In the genomic region with DNA sequence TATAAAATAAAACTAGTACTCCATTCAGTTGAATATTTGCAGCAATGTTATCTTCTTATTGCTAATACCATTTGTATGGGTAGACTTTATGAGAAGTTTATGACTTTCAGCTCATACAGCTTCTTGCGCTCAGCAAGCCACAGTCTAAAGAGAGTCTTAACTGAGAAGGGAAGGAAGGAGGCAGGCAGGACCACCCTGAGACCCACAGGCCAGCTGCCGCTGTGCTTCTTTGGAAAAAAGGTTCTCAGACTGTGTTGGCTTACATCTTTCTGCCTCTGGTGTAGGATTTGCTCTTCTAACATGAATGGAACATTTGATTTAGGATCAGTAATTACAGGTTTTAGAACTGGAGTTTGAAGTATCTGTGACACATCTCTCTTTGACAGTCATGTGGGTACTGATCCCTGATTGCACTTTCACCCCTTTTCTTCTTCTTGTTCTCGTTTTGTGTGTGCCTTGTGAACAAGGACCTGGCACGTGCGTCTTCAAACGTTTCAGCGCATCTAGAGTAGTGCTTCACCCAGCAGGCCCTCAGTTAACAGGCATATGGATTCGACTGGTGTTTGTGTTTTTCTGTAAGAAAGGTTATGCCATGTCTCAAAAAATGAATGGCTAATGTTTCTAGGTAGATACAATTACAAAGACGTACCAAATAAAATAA, we compare ENCODE assay signal across 1 cellular context.
TF ChIP-seq lines count a peak whose summit lies in the region.

No MANE protein-coding gene starts in this region.

TF ChIP-seq in WTC11, 78 proteins besides CTCF, POLR2A, EP300 and RAD21 (continued from another document):
- TF ChIP-seq, protein P1, sequence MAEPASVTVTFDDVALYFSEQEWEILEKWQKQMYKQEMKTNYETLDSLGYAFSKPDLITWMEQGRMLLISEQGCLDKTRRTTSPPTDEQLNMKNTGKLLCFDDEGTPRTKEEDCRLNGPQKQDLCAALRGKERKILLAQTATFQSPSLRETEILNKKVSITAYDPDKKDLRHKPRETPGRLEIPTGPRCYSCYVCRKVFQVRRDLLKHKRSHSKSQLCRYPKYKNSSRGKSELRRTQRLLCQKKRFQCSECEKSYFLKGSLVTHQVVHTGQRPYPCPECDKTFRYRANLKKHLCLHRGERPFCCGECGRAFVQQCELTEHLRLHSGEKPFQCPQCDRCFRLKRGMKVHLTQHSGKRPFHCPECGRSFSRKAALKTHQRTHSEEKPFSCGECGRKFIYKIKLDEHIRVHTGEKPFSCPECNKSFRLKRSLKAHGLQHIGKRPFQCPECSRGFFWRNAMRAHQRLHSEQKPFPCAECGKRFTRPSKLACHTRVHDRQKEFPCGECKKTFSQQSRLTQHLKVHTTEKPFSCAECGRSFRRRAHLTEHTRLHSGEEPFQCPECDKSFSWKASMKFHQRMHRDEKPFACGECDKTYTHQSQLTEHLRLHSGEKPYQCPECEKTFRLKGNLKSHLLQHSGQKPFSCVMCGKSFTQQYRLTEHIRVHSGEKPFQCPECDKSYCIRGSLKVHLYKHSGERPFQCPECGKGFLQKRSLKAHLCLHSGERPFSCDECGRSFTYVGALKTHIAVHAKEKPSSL (CRISPR knock-in tag; conservative IDR thresholded peaks at IDR 0.05): no peak
- no peak for TF ChIP-seq HMGA2 (CRISPR knock-in tag; IDR thresholded peaks at IDR 0.05)
- TF ChIP-seq JAZF1 (CRISPR knock-in tag; IDR thresholded peaks at IDR 0.05): no peak
- TF ChIP-seq SMAD3 (CRISPR knock-in tag; IDR thresholded peaks at IDR 0.05; ENCODE audit: borderline replicate concordance): no peak
TF ChIP-seq in WTC11: peak in this region for 0.
